9 cellular contexts compared by ENCODE assay signal in genomic region chr9:5976668-5977397, GRCh38. TPM values are rescaled to one million over a fixed set of nuclear protein-coding genes. Genes with fewer than 3 reads are reported as not detected.
DNase-seq lines count a peak whose midpoint lies in the region; ATAC-seq, FAIRE-seq and TF ChIP-seq lines count a peak whose summit lies in the region.
"Had no signal": no experiment of that assay in that cellular context is flagged by ENCODE, and none has a peak within 500 bp of the region (broad histone marks: within the 10 kb centered on the region; RNA-seq: fewer than 3 reads in every experiment).

No MANE protein-coding gene starts in this region.

- dilution Hi-C loops in endothelial cell of umbilical vein (cut with MboI; ENCODE audit: extremely low pct_ligation_motif_present, low sequenced_read_pairs) = no loop called here

- H3K4me1 Mint-ChIP-seq in MCF 10A (ENCODE audit: insufficient read depth, unreplicated experiment) = peaks cover 24% of the 10 kb centered on the region

- ATAC-seq in HG03571 (IDR thresholded peaks at IDR 0.05; ENCODE audit: unreplicated experiment) = peak; percentile 69

- no peak for TF ChIP-seq POLR2A in breast epithelium (IDR thresholded peaks at IDR 0.05)
- TF ChIP-seq POLR2A in endothelial cell of umbilical vein (IDR thresholded peaks at IDR 0.05; ENCODE audit: low read depth, low read length) = no peak
- TF ChIP-seq POLR2A in thyroid gland (IDR thresholded peaks at IDR 0.05) = no peak

- H3K27me3 ChIP-seq in breast epithelium = no peaks in the 10 kb centered on the region
- H3K27me3 ChIP-seq in endothelial cell of umbilical vein (ENCODE audit: control insufficient read depth in 2 of 2, insufficient read depth in 2 of 2, low read length in 2 of 2) = no peaks in the 10 kb centered on the region
- H3K27me3 ChIP-seq in thyroid gland = no peaks in the 10 kb centered on the region

- BruUV-seq in MCF 10A (replicated peaks; lab: Mats Ljungman, UMichigan) (no TSS peak), endothelial cell of umbilical vein (replicated peaks; lab: Mats Ljungman, UMichigan) (no TSS peak)

- H3K4me2 ChIP-seq in endothelial cell of umbilical vein (ENCODE audit: insufficient read depth, low read length) = no peak overlapping the region

- H4K20me1 ChIP-seq in endothelial cell of umbilical vein (replicated peaks; ENCODE audit: control insufficient read depth, extremely low read depth, insufficient read depth, low read length) = no peaks in the 10 kb centered on the region

- POLR2A ChIA-PET in MCF 10A (lab: Yijun Ruan, JAX) (interaction anchor here (0.6 to 1.2 kb wide), 3 partner anchors 31 to 669 kb away, joined by 3 to 6 read pairs (median 4); partner anchors contain the start of gene ERMP1), endothelial cell of umbilical vein (lab: Charles Lee) (no interaction called here)

- H2AFZ ChIP-seq in endothelial cell of umbilical vein (ENCODE audit: low read depth, low read length) = no peak overlapping the region

- no peaks in the 10 kb centered on the region for H3K27me3 Mint-ChIP-seq in MCF 10A (ENCODE audit: insufficient read depth, unreplicated experiment)

- CTCF ChIA-PET in MCF 10A (lab: Yijun Ruan, JAX) = interaction anchor here (0.7 to 3.9 kb wide), 6 partner anchors 88 to 173 kb away, joined by 3 to 41 read pairs (median 4); no protein-coding TSS in a partner anchor
- CTCF ChIA-PET in endothelial cell of umbilical vein (lab: Charles Lee) = interaction anchor here (0.7 to 1.3 kb wide), 5 partner anchors 24 to 535 kb away, joined by 3 to 4 read pairs (median 3); no protein-coding TSS in a partner anchor

- H3K4me3 ChIP-seq in breast epithelium (no peak overlapping the region), endothelial cell of umbilical vein (replicated peaks in 1 of 3; ENCODE audit: insufficient read depth in 1 of 3, low read depth in 1 of 3, low read length in 3 of 3) (no peak overlapping the region), thyroid gland (replicated peaks in 1 of 3) (no peak overlapping the region)

- no peaks in the 10 kb centered on the region for H3K9me3 Mint-ChIP-seq in MCF 10A (ENCODE audit: unreplicated experiment)

- no peaks in the 10 kb centered on the region for H3K36me3 ChIP-seq in breast epithelium
- H3K36me3 ChIP-seq in endothelial cell of umbilical vein (ENCODE audit: control insufficient read depth in 2 of 2, extremely low read depth in 1 of 2, insufficient read depth in 2 of 2, low read length in 2 of 2) = no peaks in the 10 kb centered on the region
- H3K36me3 ChIP-seq in thyroid gland = no peaks in the 10 kb centered on the region

- H3K27ac Mint-ChIP-seq in MCF 10A (ENCODE audit: low read depth, unreplicated experiment) = peak overlapping the region; percentile 74

- 77 to 85% methylated on average over 2 of the region's 2 CpGs for WGBS in thyroid gland, 2 donors

- no peak overlapping the region for H3K27ac ChIP-seq in breast epithelium
- H3K27ac ChIP-seq in endothelial cell of umbilical vein (ENCODE audit: insufficient read depth, low read depth, low read length) = no peak overlapping the region
- H3K27ac ChIP-seq in thyroid gland = peak overlapping the region; percentile 45 to 71 (median 63)
- H3K27ac ChIP-seq in substantia nigra (ENCODE audit: low read depth, low read length, poor library complexity, severe bottlenecking) = no peak overlapping the region
- H3K27ac ChIP-seq: C4-2B had no signal

- H3K9me1 ChIP-seq in endothelial cell of umbilical vein (replicated peaks; ENCODE audit: control insufficient read depth, extremely low read depth, insufficient read depth, low read length) = no peaks in the 10 kb centered on the region

- peaks cover 19% of the 10 kb centered on the region for H3K36me3 Mint-ChIP-seq in MCF 10A (ENCODE audit: insufficient read depth, unreplicated experiment)

- no peak for TF ChIP-seq CTCF in MCF 10A (IDR thresholded peaks at IDR 0.05; ENCODE audit: unreplicated experiment)
- TF ChIP-seq CTCF in breast epithelium (IDR thresholded peaks at IDR 0.05) = no peak
- no peak for TF ChIP-seq CTCF in endothelial cell of umbilical vein (IDR thresholded peaks at IDR 0.05; ENCODE audit: extremely low read depth in 1 of 2, insufficient read depth in 1 of 2, low read depth in 1 of 2, low read length in 2 of 2)
- TF ChIP-seq CTCF in thyroid gland (IDR thresholded peaks at IDR 0.05) = peak in 1 of 6 experiments; percentile 17

- H3K4me3 Mint-ChIP-seq in MCF 10A (ENCODE audit: unreplicated experiment) = peak overlapping the region; percentile 18

- H3K79me2 ChIP-seq in endothelial cell of umbilical vein (ENCODE audit: control insufficient read depth, insufficient read depth, low read length) = peaks cover 2% of the 10 kb centered on the region

- FAIRE-seq in endothelial cell of umbilical vein (lab: Jason Lieb, UNC) = peak; percentile 46

- DNase-seq in MCF 10A (ENCODE audit: unreplicated experiment) (peak; percentile 20), breast epithelium (ENCODE audit: low spot score in 2 of 2) (no peak), endothelial cell of umbilical vein (ENCODE audit: low read depth, low spot score) (peak; percentile 4), thyroid gland (no peak), H4 (ENCODE audit: low spot score) (no peak), substantia nigra (lab: John Stamatoyannopoulos, UW) (no peak), hippocampal formation (lab: John Stamatoyannopoulos, UW) (no peak)

- H3K9ac ChIP-seq in endothelial cell of umbilical vein (replicated peaks; ENCODE audit: extremely low read depth, insufficient read depth, low read length) = no peak overlapping the region

- intact Hi-C loops in MCF 10A (cut with micrococcal nuclease) = loop anchor here (1.0 kb wide), 2 partner anchors 91 to 178 kb away; no protein-coding TSS in a partner anchor
- intact Hi-C loops in breast epithelium (cut with DNase I; ENCODE audit: low total_unique reads) = no loop called here
- intact Hi-C loops in endothelial cell of umbilical vein (cut with micrococcal nuclease) = no loop called here
- intact Hi-C loops in thyroid gland (cut with DNase I) = no loop called here

- H3K9me3 ChIP-seq in breast epithelium (no peaks in the 10 kb centered on the region), endothelial cell of umbilical vein (replicated peaks; ENCODE audit: control insufficient read depth, insufficient read depth, low read length) (no peaks in the 10 kb centered on the region), thyroid gland (no peaks in the 10 kb centered on the region)

- H3K4me1 ChIP-seq in breast epithelium = no peaks in the 10 kb centered on the region
- peaks cover 5% of the 10 kb centered on the region for H3K4me1 ChIP-seq in endothelial cell of umbilical vein (ENCODE audit: control insufficient read depth, extremely low read depth, insufficient read depth, low read length)
- H3K4me1 ChIP-seq in thyroid gland = peaks cover 22 to 29% of the 10 kb centered on the region in 2 donors

TF ChIP-seq in endothelial cell of umbilical vein, 7 proteins besides CTCF, POLR2A, EP300 and RAD21:
- TF ChIP-seq MYC (IDR thresholded peaks at IDR 0.05; ENCODE audit: low read depth, low read length) = no peak
- no peak for TF ChIP-seq FOS (IDR thresholded peaks at IDR 0.05; ENCODE audit: borderline replicate concordance, insufficient read depth, low read length)
- no peak for TF ChIP-seq JUN (IDR thresholded peaks at IDR 0.05; ENCODE audit: borderline replicate concordance, insufficient read depth, insufficient read length, low read depth)
- TF ChIP-seq POLR2AphosphoS5 (IDR thresholded peaks at IDR 0.05; ENCODE audit: insufficient read depth, low read depth, low read length) = no peak
- TF ChIP-seq, protein P1, sequence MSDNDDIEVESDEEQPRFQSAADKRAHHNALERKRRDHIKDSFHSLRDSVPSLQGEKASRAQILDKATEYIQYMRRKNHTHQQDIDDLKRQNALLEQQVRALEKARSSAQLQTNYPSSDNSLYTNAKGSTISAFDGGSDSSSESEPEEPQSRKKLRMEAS (IDR thresholded peaks at IDR 0.05; ENCODE audit: insufficient read depth, insufficient read length) = no peak
- TF ChIP-seq EZH2 (IDR thresholded peaks at IDR 0.05; ENCODE audit: borderline replicate concordance, low read depth, low read length, severe bottlenecking) = no peak
- TF ChIP-seq GATA2 (IDR thresholded peaks at IDR 0.05; ENCODE audit: insufficient read depth, insufficient read length, low read depth, low read length) = no peak

RNA-seq across cellular contexts. Expression of gene RANBP6, which starts 38.6 kb away (rescaled TPM):
- total RNA-seq in MCF 10A (2022) (13.9 and 18.2 TPM in 2 replicates), breast epithelium (10 to 100 TPM; 16.1 to 24.9 (median 19.2) TPM), endothelial cell of umbilical vein (20.9 and 21.9 TPM in 2 replicates), thyroid gland (10 to 100 TPM; 23.4 to 30.6 (median 24.4) TPM)
- 3.8 and 5.3 TPM in 2 replicates for polyA plus RNA-seq in endothelial cell of umbilical vein
- 5.9 TPM in 2 replicates for polyA plus RNA-seq in endothelial cell of umbilical vein (2011; cell fraction: cytosol; rRNA removed)
- 7.0 and 8.5 TPM in 2 replicates for polyA plus RNA-seq in endothelial cell of umbilical vein (2011; cell fraction: nucleus; rRNA removed)
- polyA plus RNA-seq in endothelial cell of umbilical vein (2012) = 21.1 and 30.0 TPM in 2 replicates
- 17.6 and 18.1 TPM in 2 replicates for polyA minus RNA-seq in endothelial cell of umbilical vein
- 10.4 TPM for polyA minus RNA-seq in endothelial cell of umbilical vein (2011; cell fraction: cytosol; rRNA and poly(A)+ RNA removed)
- polyA minus RNA-seq in endothelial cell of umbilical vein (2011; cell fraction: nucleus; rRNA and poly(A)+ RNA removed) = 14.3 and 18.8 TPM in 2 replicates
- total RNA-seq in H4 (2014; rRNA removed; shearing (Covaris generic)) = 12.9 and 17.4 TPM in 2 replicates

Comparison
In these comparisons a context has a peak if more than half of its experiments do, and no peak if none do; other contexts are left out.
1. DNase-seq: peak in MCF 10A (single experiment) and endothelial cell of umbilical vein (single experiment); none in breast epithelium (0 of 2), thyroid gland (0 of 2), H4 (single experiment), substantia nigra (0 of 49) and hippocampal formation (0 of 2).
2. H3K27ac ChIP-seq: peak in thyroid gland (3 of 3); none in breast epithelium (0 of 2), endothelial cell of umbilical vein (single experiment) and substantia nigra (single experiment).